1 cellular context compared by ENCODE assay signal in the genomic region with DNA sequence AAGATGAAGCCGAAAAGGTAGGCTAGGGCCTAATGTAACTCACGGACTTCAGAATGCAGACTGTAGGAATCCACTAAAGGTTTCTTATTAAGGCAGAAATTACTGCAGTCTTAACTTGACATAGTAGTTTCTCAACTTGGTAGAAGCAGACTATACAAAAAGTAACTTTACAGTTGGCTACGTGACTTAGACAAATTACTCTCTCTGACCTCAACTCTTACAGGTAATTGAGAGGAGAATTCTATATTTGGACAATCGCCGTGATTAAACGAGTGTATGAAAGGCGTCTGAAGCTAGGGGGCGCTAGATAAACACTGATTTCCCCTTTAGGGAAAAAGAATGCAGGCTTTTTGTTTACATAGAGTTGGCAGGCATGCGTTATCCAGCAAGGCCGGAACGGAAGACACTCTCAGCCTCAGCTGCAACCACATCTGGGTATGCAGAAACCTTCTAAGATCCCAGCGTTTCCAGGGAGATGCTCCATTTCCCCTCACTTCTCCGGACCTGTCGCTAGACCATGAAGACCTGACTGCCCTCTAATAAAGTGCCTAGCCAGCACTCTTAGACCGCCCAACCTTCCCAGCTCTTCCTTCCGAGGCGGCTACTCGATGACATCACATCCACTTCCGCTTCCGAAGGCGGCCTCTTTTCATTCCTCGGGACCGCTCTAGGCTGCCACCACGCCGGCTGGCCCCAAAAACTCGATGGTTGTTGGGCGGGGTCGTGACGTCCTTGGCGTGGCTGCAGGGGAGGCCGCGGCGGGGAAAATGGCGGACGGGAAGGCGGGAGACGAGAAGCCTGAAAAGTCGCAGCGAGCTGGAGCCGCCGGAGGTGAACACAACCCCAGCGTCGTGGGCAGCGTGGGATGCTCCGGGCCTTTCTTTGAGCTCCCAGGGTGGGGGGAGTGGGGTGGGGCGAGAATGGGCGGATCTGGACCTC.
A peak's percentile ranks its signal among the peaks of the same experiment; 100 is the strongest.
TF ChIP-seq lines count a peak whose summit lies in the region.

A gene with protein sequence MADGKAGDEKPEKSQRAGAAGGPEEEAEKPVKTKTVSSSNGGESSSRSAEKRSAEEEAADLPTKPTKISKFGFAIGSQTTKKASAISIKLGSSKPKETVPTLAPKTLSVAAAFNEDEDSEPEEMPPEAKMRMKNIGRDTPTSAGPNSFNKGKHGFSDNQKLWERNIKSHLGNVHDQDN (plus strand): TSS at position 732 of the 939 bp plus-strand sequence. CDS start 36 bp downstream, at position 768.

TF ChIP-seq in HepG2, 621 proteins besides CTCF, POLR2A, EP300 and RAD21 (continued from another document and continues in another):
- TF ChIP-seq ZHX2 (IDR thresholded peaks at IDR 0.05; ENCODE audit: low read depth) (peak; percentile 93), ZHX2 (CRISPR knock-in tag; IDR thresholded peaks at IDR 0.05; ENCODE audit: borderline replicate concordance) (no peak), MLX (CRISPR knock-in tag; IDR thresholded peaks at IDR 0.05) (no peak), CBFB (CRISPR knock-in tag; IDR thresholded peaks at IDR 0.05) (peak; percentile 70), IRF2 (CRISPR knock-in tag; IDR thresholded peaks at IDR 0.05) (peak; percentile 80; the same call in 1 of the 2 replicates), HNF4G (IDR thresholded peaks at IDR 0.05; ENCODE audit: borderline replicate concordance, low read depth, low read length) (no peak), HNF4G (CRISPR knock-in tag; IDR thresholded peaks at IDR 0.05; ENCODE audit: borderline replicate concordance, low read depth) (no peak), ZNF124 (CRISPR knock-in tag; IDR thresholded peaks at IDR 0.05) (peak; percentile 66), AHR (CRISPR knock-in tag; IDR thresholded peaks at IDR 0.05) (0 out of 2 replicates have a peak, but pooled peaks have one; percentile 12), ZNF230 (CRISPR knock-in tag; IDR thresholded peaks at IDR 0.05) (no peak), ZNF530 (CRISPR knock-in tag; IDR thresholded peaks at IDR 0.05; ENCODE audit: low read depth) (no peak), ZNF614 (CRISPR knock-in tag; IDR thresholded peaks at IDR 0.05; ENCODE audit: borderline replicate concordance) (no peak), KLF11 (CRISPR knock-in tag; IDR thresholded peaks at IDR 0.05) (0 out of 2 replicates have a peak, but pooled peaks have one; percentile 49), DMAP1 (CRISPR knock-in tag; IDR thresholded peaks at IDR 0.05) (peak; percentile 93), ZNF281 (CRISPR knock-in tag; IDR thresholded peaks at IDR 0.05; ENCODE audit: borderline replicate concordance) (no peak), ZFX (CRISPR knock-in tag; IDR thresholded peaks at IDR 0.05; ENCODE audit: low read depth) (no peak), ZNF296 (CRISPR knock-in tag; conservative IDR thresholded peaks at IDR 0.05) (no peak), ZNF776 (CRISPR knock-in tag; IDR thresholded peaks at IDR 0.05) (0 out of 2 replicates have a peak, but pooled peaks have one; percentile 60), HINFP (CRISPR knock-in tag; IDR thresholded peaks at IDR 0.05; ENCODE audit: low read depth) (no peak), FOSL1 (CRISPR knock-in tag; IDR thresholded peaks at IDR 0.05; ENCODE audit: borderline replicate concordance) (no peak), ZNF224 (CRISPR knock-in tag; IDR thresholded peaks at IDR 0.05) (no peak; the same call in 1 of the 2 replicates), PITX1 (CRISPR knock-in tag; IDR thresholded peaks at IDR 0.05) (peak; percentile 53; the same call in 1 of the 2 replicates), ZEB1 (IDR thresholded peaks at IDR 0.05; ENCODE audit: insufficient replicate concordance, low read depth) (no peak), HDAC2 (CRISPR knock-in tag; IDR thresholded peaks at IDR 0.05) (peak; percentile 54), ZNF382 (CRISPR knock-in tag; IDR thresholded peaks at IDR 0.05; ENCODE audit: borderline replicate concordance) (no peak), ZNF660 (CRISPR knock-in tag; IDR thresholded peaks at IDR 0.05; ENCODE audit: borderline replicate concordance, low read depth) (no peak), NFIB (CRISPR knock-in tag; IDR thresholded peaks at IDR 0.05; ENCODE audit: borderline replicate concordance) (no peak), ZNF556 (CRISPR knock-in tag; IDR thresholded peaks at IDR 0.05; ENCODE audit: borderline replicate concordance) (no peak; the same call in 1 of the 2 replicates)
- TF ChIP-seq, protein P1, sequence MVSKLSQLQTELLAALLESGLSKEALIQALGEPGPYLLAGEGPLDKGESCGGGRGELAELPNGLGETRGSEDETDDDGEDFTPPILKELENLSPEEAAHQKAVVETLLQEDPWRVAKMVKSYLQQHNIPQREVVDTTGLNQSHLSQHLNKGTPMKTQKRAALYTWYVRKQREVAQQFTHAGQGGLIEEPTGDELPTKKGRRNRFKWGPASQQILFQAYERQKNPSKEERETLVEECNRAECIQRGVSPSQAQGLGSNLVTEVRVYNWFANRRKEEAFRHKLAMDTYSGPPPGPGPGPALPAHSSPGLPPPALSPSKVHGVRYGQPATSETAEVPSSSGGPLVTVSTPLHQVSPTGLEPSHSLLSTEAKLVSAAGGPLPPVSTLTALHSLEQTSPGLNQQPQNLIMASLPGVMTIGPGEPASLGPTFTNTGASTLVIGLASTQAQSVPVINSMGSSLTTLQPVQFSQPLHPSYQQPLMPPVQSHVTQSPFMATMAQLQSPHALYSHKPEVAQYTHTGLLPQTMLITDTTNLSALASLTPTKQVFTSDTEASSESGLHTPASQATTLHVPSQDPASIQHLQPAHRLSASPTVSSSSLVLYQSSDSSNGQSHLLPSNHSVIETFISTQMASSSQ (IDR thresholded peaks at IDR 0.05; ENCODE audit: low read depth): no peak
- TF ChIP-seq, protein P1 (CRISPR knock-in tag; IDR thresholded peaks at IDR 0.05; ENCODE audit: borderline replicate concordance): no peak
- TF ChIP-seq, protein P2, sequence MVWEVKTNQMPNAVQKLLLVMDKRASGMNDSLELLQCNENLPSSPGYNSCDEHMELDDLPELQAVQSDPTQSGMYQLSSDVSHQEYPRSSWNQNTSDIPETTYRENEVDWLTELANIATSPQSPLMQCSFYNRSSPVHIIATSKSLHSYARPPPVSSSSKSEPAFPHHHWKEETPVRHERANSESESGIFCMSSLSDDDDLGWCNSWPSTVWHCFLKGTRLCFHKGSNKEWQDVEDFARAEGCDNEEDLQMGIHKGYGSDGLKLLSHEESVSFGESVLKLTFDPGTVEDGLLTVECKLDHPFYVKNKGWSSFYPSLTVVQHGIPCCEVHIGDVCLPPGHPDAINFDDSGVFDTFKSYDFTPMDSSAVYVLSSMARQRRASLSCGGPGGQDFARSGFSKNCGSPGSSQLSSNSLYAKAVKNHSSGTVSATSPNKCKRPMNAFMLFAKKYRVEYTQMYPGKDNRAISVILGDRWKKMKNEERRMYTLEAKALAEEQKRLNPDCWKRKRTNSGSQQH (CRISPR knock-in tag; IDR thresholded peaks at IDR 0.05; ENCODE audit: low read depth): peak; percentile 48; the same call in 1 of the 2 replicates
- TF ChIP-seq, protein P3, sequence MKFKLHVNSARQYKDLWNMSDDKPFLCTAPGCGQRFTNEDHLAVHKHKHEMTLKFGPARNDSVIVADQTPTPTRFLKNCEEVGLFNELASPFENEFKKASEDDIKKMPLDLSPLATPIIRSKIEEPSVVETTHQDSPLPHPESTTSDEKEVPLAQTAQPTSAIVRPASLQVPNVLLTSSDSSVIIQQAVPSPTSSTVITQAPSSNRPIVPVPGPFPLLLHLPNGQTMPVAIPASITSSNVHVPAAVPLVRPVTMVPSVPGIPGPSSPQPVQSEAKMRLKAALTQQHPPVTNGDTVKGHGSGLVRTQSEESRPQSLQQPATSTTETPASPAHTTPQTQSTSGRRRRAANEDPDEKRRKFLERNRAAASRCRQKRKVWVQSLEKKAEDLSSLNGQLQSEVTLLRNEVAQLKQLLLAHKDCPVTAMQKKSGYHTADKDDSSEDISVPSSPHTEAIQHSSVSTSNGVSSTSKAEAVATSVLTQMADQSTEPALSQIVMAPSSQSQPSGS (CRISPR knock-in tag; IDR thresholded peaks at IDR 0.05): peak; percentile 87
